ENCODE assay signal across 8 cellular contexts in the genomic region with DNA sequence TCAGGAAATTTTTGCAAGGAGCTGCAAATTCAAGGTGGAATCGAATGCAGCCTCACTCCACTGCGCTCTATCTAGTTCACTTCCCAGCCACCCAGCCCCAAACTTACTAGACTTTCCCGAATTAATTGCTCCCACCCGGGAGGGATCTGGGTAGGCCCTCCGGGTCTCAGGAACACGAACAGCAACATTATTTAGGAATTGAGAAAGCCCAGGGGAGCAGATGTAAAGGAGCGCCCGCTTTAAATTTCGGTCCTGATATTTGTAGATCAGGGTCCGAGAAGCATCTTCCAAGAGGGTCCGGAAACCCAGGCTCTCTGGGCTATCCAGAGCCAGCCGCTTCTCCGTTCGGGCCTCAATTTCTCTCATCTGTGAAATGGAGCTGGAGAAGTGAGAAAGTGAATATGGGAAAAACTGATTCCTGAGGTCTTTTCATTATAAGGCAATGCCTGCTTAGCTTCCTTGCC. TPM values are rescaled to one million over a fixed set of nuclear protein-coding genes. Genes with fewer than 3 reads are reported as not detected.
DNase-seq lines count a peak whose midpoint lies in the region; ATAC-seq, FAIRE-seq and TF ChIP-seq lines count a peak whose summit lies in the region.

No MANE protein-coding gene starts in this region.

- no peaks in the 10 kb centered on the region for H3K36me3 ChIP-seq in GM23338 (ENCODE audit: insufficient read depth)
- peaks cover 7% of the 10 kb centered on the region for H3K36me3 ChIP-seq in SK-N-MC (ENCODE audit: insufficient read depth, low read length)

- H3K27me3 Mint-ChIP-seq in GM23338 (ENCODE audit: insufficient read depth, low read depth, poor library complexity) = peaks cover 53% of the 10 kb centered on the region

- peak overlapping the region; percentile 76 for H3K4me2 ChIP-seq in GM23338

- peaks cover 19% of the 10 kb centered on the region for H3K79me2 ChIP-seq in GM23338 (replicated peaks; ENCODE audit: insufficient read depth)

- TF ChIP-seq CTCF in GM23338 (conservative IDR thresholded peaks at IDR 0.05; ENCODE audit: low read depth in 2 of 2) = no peak
- no peak for TF ChIP-seq CTCF in fibroblast of the aortic adventitia (IDR thresholded peaks at IDR 0.05; ENCODE audit: insufficient read depth, low read length)

- H3K9me3 Mint-ChIP-seq in GM23338 = peaks cover 5% of the 10 kb centered on the region; the same call in 1 of the 3 replicates

- peak; percentile 57 for DNase-seq in GM23338 (ENCODE audit: low spot score)
- no peak for DNase-seq in SK-N-MC (ENCODE audit: low read depth, low spot score)
- no peak for DNase-seq in fibroblast of the aortic adventitia (ENCODE audit: low read depth)
- no peak for DNase-seq in skeletal muscle cell (ENCODE audit: low read depth)
- no peak for DNase-seq in COLO829 (ENCODE audit: low spot score)
- DNase-seq in urothelium cell line (ENCODE audit: low spot score) = no peak

- H3K9ac ChIP-seq in SK-N-MC (ENCODE audit: insufficient read length) = peak overlapping the region; percentile 95

- ATAC-seq in GM23338 (no peak), HG02571 (IDR thresholded peaks at IDR 0.05; ENCODE audit: unreplicated experiment) (no peak), HG02623 (IDR thresholded peaks at IDR 0.05; ENCODE audit: unreplicated experiment) (no peak)

- no peak for FAIRE-seq in urothelium cell line (lab: Jason Lieb, UNC)

- no peaks in the 10 kb centered on the region for H4K20me1 ChIP-seq in GM23338 (replicated peaks; ENCODE audit: insufficient read depth)

- H2AFZ ChIP-seq in GM23338 = no peak overlapping the region

- H3F3A ChIP-seq in GM23338 (replicated peaks; ENCODE audit: low read depth) = peaks cover 41% of the 10 kb centered on the region

- peaks cover 48% of the 10 kb centered on the region for H3K4me1 ChIP-seq in GM23338 (ENCODE audit: insufficient read depth)

- H3K4me1 Mint-ChIP-seq in GM23338 = peaks cover 40% of the 10 kb centered on the region

- H3K27ac Mint-ChIP-seq in GM23338 = peak overlapping the region; percentile 45; the same call in 1 of the 2 replicates

- H3K36me3 Mint-ChIP-seq in GM23338 (ENCODE audit: low read depth) = peaks cover 13% of the 10 kb centered on the region

- peak overlapping the region; percentile 89 for H3K4me3 Mint-ChIP-seq in GM23338

- H3K4me3 ChIP-seq in GM23338 (peak overlapping the region; percentile 61), SK-N-MC (peak overlapping the region; percentile 100), fibroblast of the aortic adventitia (ENCODE audit: low read depth, low read length) (peak overlapping the region; percentile 95), skeletal muscle cell (ENCODE audit: low read depth, low read length) (peak overlapping the region; percentile 97)

- H3K9me3 ChIP-seq in SK-N-MC (ENCODE audit: low read depth, low read length) = no peaks in the 10 kb centered on the region

- peak overlapping the region; percentile 79 for H3K27ac ChIP-seq in GM23338 (ENCODE audit: low read depth)
- peak overlapping the region; percentile 100 for H3K27ac ChIP-seq in SK-N-MC

- H3K9me2 ChIP-seq in GM23338 (ENCODE audit: insufficient read depth) = no peaks in the 10 kb centered on the region

- no peaks in the 10 kb centered on the region for H3K27me3 ChIP-seq in GM23338 (ENCODE audit: insufficient read depth)

TF ChIP-seq in GM23338, 12 proteins besides CTCF, POLR2A, EP300 and RAD21 (continues in another document):
- no peak for TF ChIP-seq REST (IDR thresholded peaks at IDR 0.05; ENCODE audit: unreplicated experiment)
- no peak for TF ChIP-seq JUNB (IDR thresholded peaks at IDR 0.05; ENCODE audit: unreplicated experiment)
- no peak for TF ChIP-seq NANOG (IDR thresholded peaks at IDR 0.05; ENCODE audit: borderline replicate concordance)
- no peak for TF ChIP-seq ZNF331 (CRISPR knock-in tag; IDR thresholded peaks at IDR 0.05; ENCODE audit: low read depth)
- TF ChIP-seq STAT1 (IDR thresholded peaks at IDR 0.05; ENCODE audit: unreplicated experiment) = no peak
- no peak for TF ChIP-seq EZH2phosphoT487 (IDR thresholded peaks at IDR 0.05; ENCODE audit: unreplicated experiment)

RNA-seq across cellular contexts. Expression of gene ID1, which starts 0.5 kb away (rescaled TPM):
- 452 and 479 TPM in 2 replicates for total RNA-seq in GM23338 (2014; rRNA removed; shearing (Covaris generic))
- 221 and 224 TPM in 2 replicates for polyA plus RNA-seq in GM23338 (2016; fragmentation: Nextera tagmentation; extraction: Ambion mirVana)
- 62.3 and 98.9 TPM in 2 replicates for total RNA-seq in fibroblast of the aortic adventitia (ENCODE audit: low replicate concordance)

RNA-seq across cellular contexts. Expression of gene COX4I2, which starts 33.1 kb away (rescaled TPM):
- total RNA-seq in GM23338 (2014; rRNA removed; shearing (Covaris generic)) = not detected in 2 replicates
- polyA plus RNA-seq in GM23338 (2016; fragmentation: Nextera tagmentation; extraction: Ambion mirVana) = 0.63 and 1.1 TPM in 2 replicates
- total RNA-seq in fibroblast of the aortic adventitia (ENCODE audit: low replicate concordance) = not detected in 2 replicates
